1 cellular context compared by ENCODE assay signal in the genomic region with DNA sequence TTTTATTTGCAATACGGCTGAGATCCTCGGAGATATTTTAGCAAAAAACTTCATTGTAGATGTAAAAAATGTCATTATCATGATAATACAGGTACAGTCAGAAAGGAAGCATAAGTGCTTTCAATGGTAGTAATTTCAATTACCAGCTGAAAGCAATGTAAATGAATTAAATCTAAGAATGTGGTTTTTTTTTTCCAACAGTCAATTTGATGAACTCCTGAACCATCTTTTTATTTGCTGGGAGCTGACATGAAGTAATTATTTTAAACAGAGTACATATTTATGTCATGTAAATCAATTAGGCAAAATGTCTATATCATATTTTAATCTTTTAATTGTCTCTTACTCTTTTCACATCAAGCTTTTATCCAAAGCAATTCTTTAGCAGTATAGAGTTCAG.
TF ChIP-seq lines count a peak whose summit lies in the region.

No MANE protein-coding gene starts in this region.

TF ChIP-seq in GM23338, 12 proteins besides CTCF, POLR2A, EP300 and RAD21 (continued from another document):
- TF ChIP-seq JUNB (IDR thresholded peaks at IDR 0.05; ENCODE audit: unreplicated experiment) = no peak
- TF ChIP-seq EZH2phosphoT487 (IDR thresholded peaks at IDR 0.05; ENCODE audit: unreplicated experiment) = no peak
TF ChIP-seq in GM23338: peak in this region for 0.
